ENCODE assay signal across 19 cellular contexts in the genomic region with DNA sequence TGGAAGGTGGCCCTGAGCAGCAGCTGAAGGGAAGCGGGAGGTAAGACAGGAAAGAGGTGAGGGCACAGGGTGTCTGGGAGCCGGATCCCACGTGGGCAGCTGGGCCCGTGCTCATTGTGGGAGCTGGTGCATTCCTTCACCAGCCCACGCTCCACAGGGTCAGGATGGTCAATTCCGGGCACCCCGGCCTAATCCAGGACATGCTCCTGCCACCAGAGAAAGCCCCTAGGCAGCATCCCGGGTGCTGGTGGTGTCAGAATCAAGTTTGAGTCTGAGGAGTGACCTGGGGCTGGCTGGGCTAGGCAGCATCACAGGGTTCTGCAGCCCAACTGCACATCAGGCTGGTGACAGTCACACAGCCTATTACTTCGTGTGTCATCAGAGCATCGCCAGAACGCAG. TPM values are rescaled to one million over a fixed set of nuclear protein-coding genes. Genes with fewer than 3 reads are reported as not detected.
DNase-seq lines count a peak whose midpoint lies in the region; ATAC-seq, FAIRE-seq and TF ChIP-seq lines count a peak whose summit lies in the region.
"Had no signal": no experiment of that assay in that cellular context is flagged by ENCODE, and none has a peak within 500 bp of the region (broad histone marks: within the 10 kb centered on the region; RNA-seq: fewer than 3 reads in every experiment).

No MANE protein-coding gene starts in this region.

- FAIRE-seq in astrocyte (lab: Jason Lieb, UNC) = no peak
- FAIRE-seq: frontal cortex, GM12891, GM19239, islet of Langerhans had no signal

- H3K4me1 Mint-ChIP-seq in activated CD4-positive, alpha-beta T cell treated with anti-CD3 and anti-CD28 coated beads for 36 hours = peaks cover 6% of the 10 kb centered on the region
- H3K4me1 Mint-ChIP-seq in astrocyte (ENCODE audit: low read depth, unreplicated experiment) (peaks cover 12% of the 10 kb centered on the region), immature natural killer cell (peaks cover 0 to 2% of the 10 kb centered on the region in 2 donors)

- H4K20me1 ChIP-seq in astrocyte (ENCODE audit: insufficient read depth, low read length) = peaks cover 17% of the 10 kb centered on the region

- no peak overlapping the region for H2AFZ ChIP-seq in astrocyte (ENCODE audit: low read depth, low read length)

- H3K27ac ChIP-seq in astrocyte (ENCODE audit: low read depth, low read length) (peak overlapping the region; percentile 62), skeletal muscle tissue (ENCODE audit: low read depth, low read length) (peak overlapping the region; percentile 15)
- H3K27ac ChIP-seq: 22Rv1, psoas muscle had no signal

- no peaks in the 10 kb centered on the region for H3K9me3 ChIP-seq in astrocyte (ENCODE audit: insufficient read depth, low read depth, low read length)
- H3K9me3 ChIP-seq in skeletal muscle tissue (ENCODE audit: control insufficient read depth in 3 of 3, low read length in 3 of 3) = no peaks in the 10 kb centered on the region
- H3K9me3 ChIP-seq: psoas muscle had no signal

- no peaks in the 10 kb centered on the region for H3K27me3 Mint-ChIP-seq in activated CD4-positive, alpha-beta T cell treated with anti-CD3 and anti-CD28 coated beads for 36 hours
- no peaks in the 10 kb centered on the region for H3K27me3 Mint-ChIP-seq in astrocyte (ENCODE audit: low read depth, unreplicated experiment)
- H3K27me3 Mint-ChIP-seq in immature natural killer cell (ENCODE audit: low read depth in 3 of 3) = peaks cover 0 to 2% (median 0%) of the 10 kb centered on the region in 3 donors
- H3K27me3 Mint-ChIP-seq: CD8-positive, alpha-beta memory T cell had no signal

- peak overlapping the region; percentile 78 for H3K27ac Mint-ChIP-seq in activated CD4-positive, alpha-beta T cell treated with anti-CD3 and anti-CD28 coated beads for 36 hours
- H3K27ac Mint-ChIP-seq in astrocyte (ENCODE audit: unreplicated experiment) (peak overlapping the region; percentile 98), immature natural killer cell (peak overlapping the region in 2 of 6 donors; percentile 47 to 84)

- no peaks in the 10 kb centered on the region for H3K9me3 Mint-ChIP-seq in activated CD4-positive, alpha-beta T cell treated with anti-CD3 and anti-CD28 coated beads for 36 hours (ENCODE audit: low read depth)
- H3K9me3 Mint-ChIP-seq in astrocyte (ENCODE audit: unreplicated experiment) = peaks cover 5% of the 10 kb centered on the region
- H3K9me3 Mint-ChIP-seq in immature natural killer cell = no peaks in the 10 kb centered on the region
- H3K9me3 Mint-ChIP-seq: CD8-positive, alpha-beta memory T cell had no signal

- H3K4me2 ChIP-seq in astrocyte (ENCODE audit: low read length) = peak overlapping the region; percentile 58

- H3K9ac ChIP-seq in astrocyte (ENCODE audit: low read length) (peak overlapping the region; percentile 17), skeletal muscle tissue (ENCODE audit: low read depth in 1 of 3, low read length in 3 of 3) (no peak overlapping the region)

- peaks cover 19% of the 10 kb centered on the region for H3K36me3 Mint-ChIP-seq in activated CD4-positive, alpha-beta T cell treated with anti-CD3 and anti-CD28 coated beads for 36 hours (ENCODE audit: low read depth)
- H3K36me3 Mint-ChIP-seq in astrocyte (ENCODE audit: low read depth, unreplicated experiment) (peaks cover 16% of the 10 kb centered on the region), immature natural killer cell (peaks cover 6 to 24% (median 7%) of the 10 kb centered on the region in 3 donors)

- H3K27me3 ChIP-seq in astrocyte (ENCODE audit: insufficient read depth, low read length) (no peaks in the 10 kb centered on the region), skeletal muscle tissue (ENCODE audit: control insufficient read depth in 3 of 3, insufficient read depth in 3 of 3, low read length in 3 of 3) (no peaks in the 10 kb centered on the region)

- H3K79me2 ChIP-seq in astrocyte (ENCODE audit: insufficient read depth, low read length) = no peaks in the 10 kb centered on the region

- DNase-seq in activated CD4-positive, alpha-beta T cell treated with anti-CD3 and anti-CD28 coated beads for 36 hours = no peak
- DNase-seq in activated CD4-positive, alpha-beta T cell treated with anti-CD3 and anti-CD28 coated beads, Interleukin-2, amount 50 U/mL, for 48 hours = no peak
- DNase-seq in astrocyte (ENCODE audit: low read depth) = no peak
- peak; percentile 13 for DNase-seq in iris pigment epithelial cell (ENCODE audit: low read depth)
- DNase-seq in NCI-H1694 (lab: John Stamatoyannopoulos, UW) = no peak
- DNase-seq in SW 1271 (lab: John Stamatoyannopoulos, UW) = no peak
- no peak for DNase-seq in immature natural killer cell
- DNase-seq: CD8-positive, alpha-beta memory T cell; NCI-H1092 treated with DMSO at 0.1 percent for 48 hours; OCI-M1; psoas muscle; stimulated activated CD4-positive, alpha-beta T cell treated with anti-CD3 and anti-CD28 coated beads, Interleukin-4, amount 100 ng/mL, for 24 hours had no signal

- H3K36me3 ChIP-seq in astrocyte (ENCODE audit: insufficient read depth, low read length) (peaks cover 7% of the 10 kb centered on the region), skeletal muscle tissue (ENCODE audit: control insufficient read depth in 3 of 3, insufficient read depth in 3 of 3, low read length in 3 of 3) (peaks cover 12 to 25% (median 25%) of the 10 kb centered on the region in 3 donors)

- H3K4me3 Mint-ChIP-seq in activated CD4-positive, alpha-beta T cell treated with anti-CD3 and anti-CD28 coated beads for 36 hours = no peak overlapping the region
- H3K4me3 Mint-ChIP-seq in astrocyte (ENCODE audit: unreplicated experiment) = no peak overlapping the region
- no peak overlapping the region for H3K4me3 Mint-ChIP-seq in immature natural killer cell

- CTCF ChIA-PET in activated CD4-positive, alpha-beta T cell treated with anti-CD3 and anti-CD28 coated beads for 36 hours (lab: Charles Lee) = no interaction called here

- POLR2A ChIA-PET in activated CD4-positive, alpha-beta T cell treated with anti-CD3 and anti-CD28 coated beads for 36 hours (lab: Charles Lee) = interaction anchor here (0.7 kb wide), 1 partner anchor 20 kb away, joined by 3 read pairs; no protein-coding TSS in a partner anchor

- no peak for TF ChIP-seq CTCF in astrocyte (IDR thresholded peaks at IDR 0.05; ENCODE audit: insufficient read depth, low read depth, low read length)

- ATAC-seq in activated CD4-positive, alpha-beta T cell treated with anti-CD3 and anti-CD28 coated beads for 36 hours = no peak
- ATAC-seq: activated CD4-positive, CD25-positive, alpha-beta regulatory T cell treated with anti-CD3 and anti-CD28 coated beads, Interleukin-2, amount 50 U/mL, for 24 hours had no signal

- H3K4me1 ChIP-seq in astrocyte (ENCODE audit: insufficient read depth, low read length) (peaks cover 23% of the 10 kb centered on the region), skeletal muscle tissue (ENCODE audit: control insufficient read depth in 3 of 3, insufficient read depth in 3 of 3, low read length in 3 of 3) (peaks cover 0 to 6% (median 6%) of the 10 kb centered on the region in 3 donors)
- H3K4me1 ChIP-seq: psoas muscle had no signal

- intact Hi-C loops in activated CD4-positive, alpha-beta T cell treated with anti-CD3 and anti-CD28 coated beads for 36 hours (cut with DNase I, micrococcal nuclease) = no loop called here

- no peak overlapping the region for H3K4me3 ChIP-seq in astrocyte (ENCODE audit: insufficient read depth, low read depth, low read length)
- H3K4me3 ChIP-seq in skeletal muscle tissue (ENCODE audit: low read length in 3 of 3) = no peak overlapping the region
- H3K4me3 ChIP-seq: psoas muscle had no signal

RNA-seq across cellular contexts. Expression of a gene that starts 7.1 kb away (rescaled TPM):
- 10 to 100 TPM; 69.5 to 91.6 TPM for total RNA-seq in activated CD4-positive, alpha-beta T cell treated with anti-CD3 and anti-CD28 coated beads for 36 hours
- total RNA-seq in astrocyte (99.1 and 99.6 TPM in 2 replicates), skeletal muscle tissue (42.3 TPM)
- polyA plus RNA-seq in immature natural killer cell = 100 to 1,000 TPM; 209 to 392 (median 236) TPM

RNA-seq across cellular contexts. Expression of a gene that starts 46.2 kb away (rescaled TPM):
- 100 to 1,000 TPM; 104 to 121 TPM for total RNA-seq in activated CD4-positive, alpha-beta T cell treated with anti-CD3 and anti-CD28 coated beads for 36 hours
- total RNA-seq in astrocyte (91.7 and 102 TPM in 2 replicates), skeletal muscle tissue (98.6 TPM)
- 100 to 1,000 TPM; 140 to 224 (median 208) TPM for polyA plus RNA-seq in immature natural killer cell

RNA-seq across cellular contexts. Expression of a gene that starts 46.4 kb away (rescaled TPM):
- 1 to 10 TPM; 6.0 to 7.0 TPM for total RNA-seq in activated CD4-positive, alpha-beta T cell treated with anti-CD3 and anti-CD28 coated beads for 36 hours
- 5.6 and 8.8 TPM in 2 replicates for total RNA-seq in astrocyte
- total RNA-seq in skeletal muscle tissue = 6.3 TPM
- polyA plus RNA-seq in immature natural killer cell = 1 to 10 TPM; 2.4 to 3.8 (median 3.6) TPM

RNA-seq across cellular contexts. Expression of a gene that starts 57.2 kb away (rescaled TPM):
- total RNA-seq in activated CD4-positive, alpha-beta T cell treated with anti-CD3 and anti-CD28 coated beads for 36 hours = 10 to 100 TPM; 15.1 to 20.5 TPM
- total RNA-seq in astrocyte (8.6 and 10.5 TPM in 2 replicates), skeletal muscle tissue (1.0 TPM)
- polyA plus RNA-seq in immature natural killer cell = under 1 TPM in 1 of 3 donors, not detected in 2; 0.16 TPM
- polyA plus RNA-seq: CD8-positive, alpha-beta memory T cell had no signal
